Comparison of ENCODE assay signal across 16 cellular contexts in genomic region chr6:16059496-16059895, GRCh38.
DNase-seq lines count a peak whose midpoint lies in the region; ATAC-seq, FAIRE-seq and TF ChIP-seq lines count a peak whose summit lies in the region.
"Had no signal": no experiment of that assay in that cellular context is flagged by ENCODE, and none has a peak within 500 bp of the region (broad histone marks: within the 10 kb centered on the region; RNA-seq: fewer than 3 reads in every experiment).

No MANE protein-coding gene starts in this region.

- no peaks in the 10 kb centered on the region for H3K9me3 Mint-ChIP-seq in CD8-positive, alpha-beta T cell
- H3K9me3 Mint-ChIP-seq: activated CD8-positive, alpha-beta T cell treated with anti-CD3 and anti-CD28 coated beads for 36 hours; activated T-helper 1 cell treated with anti-CD3 and anti-CD28 coated beads, Interleukin-12 subunit alpha, Interleukin-12 subunit beta, Interleukin-2, Interleukin-4 antibody, amounts not matched to agents 30 ng/mL and 10 ng/mL and 1 ng/mL, durations not matched to agents 14 hours and 24 hours and 36 hours had no signal

- DNase-seq in DMS53 (lab: John Stamatoyannopoulos, UW) = peak; percentile 89
- peak; percentile 68 for DNase-seq in NCI-H1417 treated with DMSO at 0.1 percent for 48 hours (lab: John Stamatoyannopoulos, UW)
- DNase-seq in NCI-H526 (lab: John Stamatoyannopoulos, UW) = peak; percentile 63 to 77
- peak; percentile 24 for DNase-seq in iPS-NIHi11 (ENCODE audit: low spot score)
- DNase-seq in NOMO-1 treated with DMSO at 0.1 percent for 48 hours (lab: John Stamatoyannopoulos, UW; ENCODE audit: unreplicated experiment) = no peak
- no peak for DNase-seq in CD8-positive, alpha-beta T cell
- DNase-seq in GM12892 (ENCODE audit: insufficient read length) = no peak
- DNase-seq: activated CD8-positive, alpha-beta T cell treated with anti-CD3 and anti-CD28 coated beads for 36 hours; adrenal gland; cerebellar nuclear complex; foreskin keratinocyte; stimulated activated CD4-positive, alpha-beta T cell treated with anti-CD3 and anti-CD28 coated beads, Interleukin-2, amount 100 ng/mL, for 24 hours; thyroid gland had no signal

- TF ChIP-seq CTCF in CD8-positive, alpha-beta T cell (IDR thresholded peaks at IDR 0.05) = no peak

- POLR2A ChIA-PET in CD8-positive, alpha-beta T cell (lab: Charles Lee) = no interaction called here

- TF ChIP-seq POLR2A in GM12892 (IDR thresholded peaks at IDR 0.05; ENCODE audit: low read depth, low read length) = no peak

- no peaks in the 10 kb centered on the region for H3K27me3 ChIP-seq in CD8-positive, alpha-beta T cell (ENCODE audit: insufficient read depth, low read length)
- H3K27me3 ChIP-seq: adrenal gland, foreskin keratinocyte, thyroid gland had no signal

- no peaks in the 10 kb centered on the region for H3K4me1 ChIP-seq in CD8-positive, alpha-beta T cell (ENCODE audit: insufficient read depth, low read length)
- H3K4me1 ChIP-seq: thyroid gland had no signal

- no peak for ATAC-seq in GM19397 (IDR thresholded peaks at IDR 0.05; ENCODE audit: unreplicated experiment)
- no peak for ATAC-seq in CD8-positive, alpha-beta T cell
- ATAC-seq: activated CD8-positive, alpha-beta T cell treated with anti-CD3 and anti-CD28 coated beads for 36 hours; foreskin keratinocyte had no signal

- H3K27me3 Mint-ChIP-seq in CD8-positive, alpha-beta T cell (ENCODE audit: low read depth) = no peaks in the 10 kb centered on the region

- no peaks in the 10 kb centered on the region for H3K36me3 ChIP-seq in CD8-positive, alpha-beta T cell (ENCODE audit: insufficient read depth, low read length)
- H3K36me3 ChIP-seq: adrenal gland, thyroid gland had no signal

- H3K36me3 Mint-ChIP-seq in CD8-positive, alpha-beta T cell = no peaks in the 10 kb centered on the region

- no peak overlapping the region for H3K4me3 ChIP-seq in CD8-positive, alpha-beta T cell (ENCODE audit: low read depth, low read length)
- H3K4me3 ChIP-seq: adrenal gland, thyroid gland had no signal

- H3K27ac ChIP-seq in CD8-positive, alpha-beta T cell (ENCODE audit: low read depth, low read length) = no peak overlapping the region
- H3K27ac ChIP-seq: foreskin keratinocyte, SK-N-MC, thyroid gland had no signal

- H3K27ac Mint-ChIP-seq in CD8-positive, alpha-beta T cell = no peak overlapping the region
- H3K27ac Mint-ChIP-seq: activated CD8-positive, alpha-beta T cell treated with anti-CD3 and anti-CD28 coated beads for 36 hours; activated T-helper 1 cell treated with anti-CD3 and anti-CD28 coated beads, Interleukin-12 subunit alpha, Interleukin-12 subunit beta, Interleukin-2, Interleukin-4 antibody, amounts not matched to agents 30 ng/mL and 10 ng/mL and 1 ng/mL, durations not matched to agents 14 hours and 24 hours and 36 hours had no signal

- intact Hi-C loops in CD8-positive, alpha-beta T cell (cut with DNase I, micrococcal nuclease) = no loop called here

- H3K9me3 ChIP-seq in CD8-positive, alpha-beta T cell (ENCODE audit: low read length) = no peaks in the 10 kb centered on the region
- H3K9me3 ChIP-seq: adrenal gland, thyroid gland had no signal

- H3K4me3 Mint-ChIP-seq in CD8-positive, alpha-beta T cell = no peak overlapping the region
- H3K4me3 Mint-ChIP-seq: activated CD8-positive, alpha-beta T cell treated with anti-CD3 and anti-CD28 coated beads for 36 hours; activated T-helper 1 cell treated with anti-CD3 and anti-CD28 coated beads, Interleukin-12 subunit alpha, Interleukin-12 subunit beta, Interleukin-2, Interleukin-4 antibody, amounts not matched to agents 30 ng/mL and 10 ng/mL and 1 ng/mL, durations not matched to agents 14 hours and 24 hours and 36 hours had no signal

- H3K4me1 Mint-ChIP-seq in CD8-positive, alpha-beta T cell (ENCODE audit: low read depth) = peaks cover 2% of the 10 kb centered on the region

- FAIRE-seq in GM12892 (lab: Jason Lieb, UNC) = no peak

- CTCF ChIA-PET in CD8-positive, alpha-beta T cell (lab: Charles Lee) = interaction anchor here (0.9 kb wide), 1 partner anchor 10 kb away, joined by 3 read pairs; no protein-coding TSS in a partner anchor

Comparison
In these comparisons a context has a peak if more than half of its experiments do, and no peak if none do; other contexts are left out.
1. DNase-seq: peak in DMS53 (single experiment), NCI-H1417 treated with DMSO at 0.1 percent for 48 hours (single experiment), NCI-H526 (2 of 2) and iPS-NIHi11 (single experiment); none in NOMO-1 treated with DMSO at 0.1 percent for 48 hours (single experiment), CD8-positive, alpha-beta T cell (0 of 7) and GM12892 (single experiment).